9 cellular contexts compared by ENCODE assay signal in genomic region chr6:80607814-80608391, GRCh38.
DNase-seq lines count a peak whose midpoint lies in the region; FAIRE-seq and TF ChIP-seq lines count a peak whose summit lies in the region.
"Had no signal": no experiment of that assay in that cellular context is flagged by ENCODE, and none has a peak within 500 bp of the region (broad histone marks: within the 10 kb centered on the region; RNA-seq: fewer than 3 reads in every experiment).

No MANE protein-coding gene starts in this region.

- no peak for TF ChIP-seq POLR2A in tibial nerve (IDR thresholded peaks at IDR 0.05)

- FAIRE-seq in islet of Langerhans (lab: Jason Lieb, UNC), result peak; percentile 9

- TF ChIP-seq CTCF in brain microvascular endothelial cell (IDR thresholded peaks at IDR 0.05; ENCODE audit: low read depth, low read length, missing control alignments) (no peak), tibial nerve (IDR thresholded peaks at IDR 0.05) (no peak)

- H3K27me3 ChIP-seq in brain microvascular endothelial cell (replicated peaks), result no peaks in the 10 kb centered on the region
- H3K27me3 ChIP-seq in tibial nerve, result no peaks in the 10 kb centered on the region

- peak overlapping the region; percentile 93 for H3K27ac ChIP-seq in brain microvascular endothelial cell
- H3K27ac ChIP-seq in tibial nerve, result peak overlapping the region in 3 of 4 donors; percentile 11 to 78 (median 58)

- H3K36me3 ChIP-seq in brain microvascular endothelial cell (replicated peaks), result no peaks in the 10 kb centered on the region
- no peaks in the 10 kb centered on the region for H3K36me3 ChIP-seq in tibial nerve

- peak; percentile 14 to 80 for TF ChIP-seq EP300 in tibial nerve (IDR thresholded peaks at IDR 0.05)

- 63 to 65% methylated on average over 4 of the region's 4 CpGs for WGBS in tibial nerve, 2 donors

- H3K9me3 ChIP-seq in tibial nerve, result no peaks in the 10 kb centered on the region

- H3K4me1 ChIP-seq in tibial nerve, result peaks cover 0 to 11% (median 5%) of the 10 kb centered on the region in 4 donors

- in situ Hi-C loops in brain microvascular endothelial cell (cut with HindIII; ENCODE audit: low pct_ligation_motif_present, low sequenced_read_pairs), result no loop called here

- peak; percentile 15 for DNase-seq in LoVo (ENCODE audit: low spot score)
- DNase-seq in brain microvascular endothelial cell, result peak; percentile 99
- DNase-seq in tibial nerve (ENCODE audit: low spot score in 2 of 2), result peak in 1 of 2 donors; percentile 41
- no peak for DNase-seq in COLO668 (lab: John Stamatoyannopoulos, UW; ENCODE audit: unreplicated experiment)
- DNase-seq in DMS153 (lab: John Stamatoyannopoulos, UW), result no peak
- DNase-seq in GM19240 (ENCODE audit: insufficient read length, low spot score), result no peak
- no peak for DNase-seq in occipital lobe (lab: John Stamatoyannopoulos, UW)
- DNase-seq: hippocampal formation had no signal

- H3K4me3 ChIP-seq in brain microvascular endothelial cell (ENCODE audit: low read depth, low read length) (no peak overlapping the region), tibial nerve (no peak overlapping the region)

Comparison
In these comparisons a context has a peak if more than half of its experiments do, and no peak if none do; other contexts are left out.
1. DNase-seq: peak in LoVo (single experiment) and brain microvascular endothelial cell (single experiment); none in COLO668 (single experiment), DMS153 (single experiment), GM19240 (single experiment) and occipital lobe (single experiment).